8 cellular contexts compared by ENCODE assay signal in genomic region chr15:92880796-92881569, GRCh38. TPM values are rescaled to one million over a fixed set of nuclear protein-coding genes. Genes with fewer than 3 reads are reported as not detected.
DNase-seq lines count a peak whose midpoint lies in the region; ATAC-seq and TF ChIP-seq lines count a peak whose summit lies in the region.

No MANE protein-coding gene starts in this region.

- no peak for TF ChIP-seq CTCF in activated B cell treated with CpG ODN at 0.5 μM for 24 hours (IDR thresholded peaks at IDR 0.05)
- no peak for TF ChIP-seq CTCF in hepatocyte (IDR thresholded peaks at IDR 0.05; ENCODE audit: poor library complexity)

- no peaks in the 10 kb centered on the region for H3K9me2 ChIP-seq in hepatocyte (replicated peaks; ENCODE audit: insufficient read depth)

- peaks cover 36% of the 10 kb centered on the region for H3K4me1 Mint-ChIP-seq in activated B cell treated with CpG ODN at 0.5 μM for 24 hours
- peaks cover 25% of the 10 kb centered on the region for H3K4me1 Mint-ChIP-seq in stimulated activated effector memory CD8-positive, alpha-beta T cell treated with anti-CD3 and anti-CD28 coated beads, Interleukin-12 subunit alpha, Interleukin-12 subunit beta, amount 100 ng/mL, for 72 hours

- H3K4me2 ChIP-seq in hepatocyte, result peak overlapping the region; percentile 73

- ATAC-seq in activated B cell treated with CpG ODN at 0.5 μM for 24 hours (ENCODE audit: low read depth), result no peak
- no peak for ATAC-seq in stimulated activated effector memory CD8-positive, alpha-beta T cell treated with anti-CD3 and anti-CD28 coated beads, Interleukin-12 subunit alpha, Interleukin-12 subunit beta, amount 100 ng/mL, for 72 hours
- no peak for ATAC-seq in HG03097 (IDR thresholded peaks at IDR 0.05; ENCODE audit: low FRiP score, unreplicated experiment)

- H3K27me3 Mint-ChIP-seq in activated B cell treated with CpG ODN at 0.5 μM for 24 hours, result no peaks in the 10 kb centered on the region

- no peaks in the 10 kb centered on the region for H3K27me3 ChIP-seq in hepatocyte

- H2AFZ ChIP-seq in hepatocyte, result peak overlapping the region; percentile 34

- H3K4me3 ChIP-seq in Jurkat, Clone E6-1 (ENCODE audit: low read length), result peak overlapping the region; percentile 69
- H3K4me3 ChIP-seq in hepatocyte, result no peak overlapping the region

- CTCF ChIA-PET in activated B cell treated with CpG ODN at 0.5 μM for 24 hours (lab: Charles Lee), result interaction anchor here (2.9 kb wide), 1 partner anchor 72 kb away, joined by 38 read pairs; no protein-coding TSS in a partner anchor

- peaks cover 18% of the 10 kb centered on the region for H4K20me1 ChIP-seq in hepatocyte (ENCODE audit: insufficient read depth, poor library complexity, severe bottlenecking)

- H3K36me3 ChIP-seq in hepatocyte (replicated peaks; ENCODE audit: insufficient read depth, low read depth), result no peaks in the 10 kb centered on the region

- no peaks in the 10 kb centered on the region for H3K9me3 ChIP-seq in hepatocyte (ENCODE audit: low read depth)

- H3K79me2 ChIP-seq in hepatocyte, result peaks cover 34% of the 10 kb centered on the region

- peaks cover 28% of the 10 kb centered on the region for H3K36me3 Mint-ChIP-seq in activated B cell treated with CpG ODN at 0.5 μM for 24 hours (ENCODE audit: low read depth)
- H3K36me3 Mint-ChIP-seq in stimulated activated effector memory CD8-positive, alpha-beta T cell treated with anti-CD3 and anti-CD28 coated beads, Interleukin-12 subunit alpha, Interleukin-12 subunit beta, amount 100 ng/mL, for 72 hours, result peaks cover 44% of the 10 kb centered on the region

- peaks cover 21% of the 10 kb centered on the region for H3K4me1 ChIP-seq in hepatocyte (ENCODE audit: insufficient read depth)

- no peaks in the 10 kb centered on the region for H3K9me3 Mint-ChIP-seq in activated B cell treated with CpG ODN at 0.5 μM for 24 hours
- no peaks in the 10 kb centered on the region for H3K9me3 Mint-ChIP-seq in stimulated activated effector memory CD8-positive, alpha-beta T cell treated with anti-CD3 and anti-CD28 coated beads, Interleukin-12 subunit alpha, Interleukin-12 subunit beta, amount 100 ng/mL, for 72 hours

- H3K4me3 Mint-ChIP-seq in activated B cell treated with CpG ODN at 0.5 μM for 24 hours, result peak overlapping the region; percentile 88
- peak overlapping the region; percentile 81 for H3K4me3 Mint-ChIP-seq in stimulated activated effector memory CD8-positive, alpha-beta T cell treated with anti-CD3 and anti-CD28 coated beads, Interleukin-12 subunit alpha, Interleukin-12 subunit beta, amount 100 ng/mL, for 72 hours

- POLR2A ChIA-PET in activated B cell treated with CpG ODN at 0.5 μM for 24 hours (lab: Charles Lee), result interaction anchor here (0.9 to 11.3 kb wide), 11 partner anchors 14 to 70 kb away, joined by 3 to 599 read pairs (median 75); partner anchors contain the start of gene CHD2

- WGBS in hepatocyte (ENCODE audit: low lambda C conversion rate, missing lambda C conversion rate), result 37% methylated on average over 4 of the region's 4 CpGs

- peak overlapping the region; percentile 99 for H3K27ac Mint-ChIP-seq in activated B cell treated with CpG ODN at 0.5 μM for 24 hours
- H3K27ac Mint-ChIP-seq in stimulated activated effector memory CD8-positive, alpha-beta T cell treated with anti-CD3 and anti-CD28 coated beads, Interleukin-12 subunit alpha, Interleukin-12 subunit beta, amount 100 ng/mL, for 72 hours, result peak overlapping the region; percentile 99

- no peak for DNase-seq in Jurkat, Clone E6-1 (ENCODE audit: low read depth, low spot score)
- DNase-seq in activated B cell treated with CpG ODN at 0.5 μM for 24 hours (no peak), hepatocyte (ENCODE audit: low spot score) (peak; percentile 37), NCI-H2196 (lab: John Stamatoyannopoulos, UW; ENCODE audit: unreplicated experiment) (no peak), SIG-M5 treated with dmso at 0.1 percent for 504 hours (lab: John Stamatoyannopoulos, UW; ENCODE audit: unreplicated experiment) (no peak), NCI-H2196 treated with DMSO at 0.1 percent for 48 hours (lab: John Stamatoyannopoulos, UW; ENCODE audit: unreplicated experiment) (no peak)
- peak in 1 of 2 donors; percentile 46 for DNase-seq in stimulated activated effector memory CD8-positive, alpha-beta T cell treated with anti-CD3 and anti-CD28 coated beads, Interleukin-12 subunit alpha, Interleukin-12 subunit beta, amount 100 ng/mL, for 72 hours (ENCODE audit: low spot score in 2 of 2)

- H3K27ac ChIP-seq in hepatocyte, result peak overlapping the region; percentile 91

- intact Hi-C loops in activated B cell treated with CpG ODN at 0.5 μM for 24 hours (cut with micrococcal nuclease), result no loop called here

RNA-seq across cellular contexts. Expression of gene CHD2, which starts 19.1 kb away (rescaled TPM):
- polyA plus RNA-seq in Jurkat, Clone E6-1 (2012; ENCODE audit: insufficient read depth, insufficient read length), result 51.1 TPM
- total RNA-seq in activated B cell treated with CpG ODN at 0.5 μM for 24 hours (249 and 298 TPM in 2 replicates), hepatocyte (101 and 133 TPM in 2 replicates)
- 49.3 and 68.3 TPM in 2 replicates for polyA plus RNA-seq in hepatocyte
